Comparison of ENCODE assay signal across 1 cellular context in genomic region chr15:52118969-52119749, GRCh38.
TF ChIP-seq lines count a peak whose summit lies in the region.

No MANE protein-coding gene starts in this region.

TF ChIP-seq in HCT116, 20 proteins besides CTCF, POLR2A, EP300 and RAD21 (continued from another document):
- no peak for TF ChIP-seq YY1 (IDR thresholded peaks at IDR 0.05; ENCODE audit: extremely low read depth, insufficient replicate concordance, low read depth, low read length)
- TF ChIP-seq ZBTB33 (IDR thresholded peaks at IDR 0.05; ENCODE audit: extremely low read depth, insufficient replicate concordance, low read length), result no peak
- TF ChIP-seq CEBPB (IDR thresholded peaks at IDR 0.05; ENCODE audit: low read depth), result no peak
- no peak for TF ChIP-seq CBX3 (IDR thresholded peaks at IDR 0.05; ENCODE audit: low read depth)
